In the genomic region with DNA sequence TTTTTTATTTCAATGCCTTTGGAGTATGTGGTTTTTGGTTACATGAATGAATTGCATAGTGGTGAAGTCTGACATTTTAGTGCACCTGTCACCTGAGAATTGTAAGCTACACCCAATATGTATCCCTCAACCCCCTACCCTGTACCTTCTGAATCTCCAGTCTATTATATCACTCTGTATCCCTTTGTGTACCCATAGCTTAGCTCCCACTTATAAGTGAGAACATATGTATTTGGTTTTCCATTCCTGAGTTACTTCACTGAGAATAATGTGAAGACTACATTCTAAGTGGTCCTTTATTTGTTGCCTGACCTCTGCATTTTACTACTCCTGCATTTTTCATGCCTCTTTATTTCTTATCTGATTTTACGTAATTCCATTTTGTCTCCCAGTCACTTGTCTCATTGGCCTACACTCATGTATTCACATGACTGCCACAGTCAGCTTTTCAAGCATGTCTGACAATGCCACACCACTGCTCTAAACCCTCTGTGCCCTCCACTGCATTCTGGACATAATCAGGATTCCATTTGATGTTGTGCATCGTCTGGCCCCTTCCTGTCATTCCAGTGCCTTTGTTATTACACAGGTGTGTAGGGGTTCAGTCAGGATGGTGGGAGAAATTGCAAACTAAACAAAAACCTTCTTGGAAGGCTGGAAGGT, we compare ENCODE assay signal across 25 cellular contexts.
DNase-seq lines count a peak whose midpoint lies in the region; ATAC-seq, FAIRE-seq and TF ChIP-seq lines count a peak whose summit lies in the region.
"Had no signal": no experiment of that assay in that cellular context is flagged by ENCODE, and none has a peak within 500 bp of the region (broad histone marks: within the 10 kb centered on the region; RNA-seq: fewer than 3 reads in every experiment).

No MANE protein-coding gene starts in this region.

- TF ChIP-seq CTCF in SK-N-SH (IDR thresholded peaks at IDR 0.05) (no peak), astrocyte (IDR thresholded peaks at IDR 0.05; ENCODE audit: insufficient read depth, low read depth, low read length) (no peak), upper lobe of right lung (IDR thresholded peaks at IDR 0.05) (no peak), GM13977 (IDR thresholded peaks at IDR 0.05; ENCODE audit: extremely low read depth, insufficient read depth, missing control alignments) (no peak), ascending aorta (IDR thresholded peaks at IDR 0.05) (no peak)

- no peak overlapping the region for H3K27ac ChIP-seq in SK-N-SH (ENCODE audit: low read depth in 2 of 2, low read length in 1 of 2)
- H3K27ac ChIP-seq in astrocyte (ENCODE audit: low read depth, low read length): no peak overlapping the region
- no peak overlapping the region for H3K27ac ChIP-seq in mesenchymal stem cell (ENCODE audit: low read length, poor library complexity, severe bottlenecking)
- no peak overlapping the region for H3K27ac ChIP-seq in upper lobe of right lung
- H3K27ac ChIP-seq in ascending aorta: no peak overlapping the region
- H3K27ac ChIP-seq: brain microvascular endothelial cell, heart left ventricle, parathyroid adenoma, transverse colon had no signal

- 35% methylated on average over 2 of the region's 2 CpGs for WGBS in SK-N-SH (ENCODE audit: low lambda C conversion rate)
- 57% methylated on average over 2 of the region's 2 CpGs for WGBS in mesenchymal stem cell

- no peak overlapping the region for H2BK15ac ChIP-seq in mesenchymal stem cell (ENCODE audit: low read depth, poor library complexity, severe bottlenecking)

- H2AFZ ChIP-seq in SK-N-SH (ENCODE audit: low read depth) (no peak overlapping the region), astrocyte (ENCODE audit: low read depth, low read length) (no peak overlapping the region), mesenchymal stem cell (ENCODE audit: low read depth, low read length) (no peak overlapping the region)
- H2AFZ ChIP-seq: parathyroid adenoma had no signal

- peak overlapping the region; percentile 2 for H3K4me3 Mint-ChIP-seq in astrocyte (ENCODE audit: unreplicated experiment)
- H3K4me3 Mint-ChIP-seq: activated CD4-positive, alpha-beta T cell treated with anti-CD3 and anti-CD28 coated beads for 36 hours; T-helper 17 cell had no signal

- H3K4me2 ChIP-seq in SK-N-SH (no peak overlapping the region), astrocyte (ENCODE audit: low read length) (peak overlapping the region; percentile 10), mesenchymal stem cell (ENCODE audit: low read length, poor library complexity, severe bottlenecking) (no peak overlapping the region)

- no peak overlapping the region for H4K8ac ChIP-seq in mesenchymal stem cell (ENCODE audit: low read length)

- intact Hi-C loops in upper lobe of right lung (cut with DNase I): no loop called here
- intact Hi-C loops in ascending aorta (cut with DNase I): no loop called here

- H3K9ac ChIP-seq in SK-N-SH (no peak overlapping the region), astrocyte (ENCODE audit: low read length) (no peak overlapping the region), mesenchymal stem cell (ENCODE audit: low read length) (peak overlapping the region; percentile 27)
- H3K9ac ChIP-seq: parathyroid adenoma had no signal

- no peak overlapping the region for H4K91ac ChIP-seq in mesenchymal stem cell (ENCODE audit: low read length)

- POLR2A ChIA-PET in SK-N-SH (lab: Yijun Ruan, JAX): no interaction called here

- no peak overlapping the region for H2AK5ac ChIP-seq in mesenchymal stem cell (ENCODE audit: low read length, severe bottlenecking)

- DNase-seq in SK-N-SH (no peak), astrocyte (ENCODE audit: low read depth) (peak; percentile 22), mesenchymal stem cell (no peak), upper lobe of right lung (no peak), GM13977 (ENCODE audit: low spot score) (no peak), ascending aorta (ENCODE audit: low spot score in 2 of 2) (no peak)
- DNase-seq: activated CD4-positive, alpha-beta T cell treated with anti-CD3 and anti-CD28 coated beads for 36 hours; activated naive CD4-positive, alpha-beta T cell; activated T-cell treated with anti-CD3 and anti-CD28 coated beads, Interleukin-2, amount 50 U/mL, for 1 hour; brain microvascular endothelial cell; DND-41; effector memory CD4-positive, alpha-beta T cell; heart left ventricle; left ventricle myocardium superior; mucosa of descending colon; NCI-H187; RPMI8226; stimulated activated CD4-positive, alpha-beta T cell treated with anti-CD3 and anti-CD28 coated beads, Interleukin-15, amount 100 ng/mL, for 24 hours; T-helper 17 cell; transverse colon had no signal

- H4K20me1 ChIP-seq in SK-N-SH (ENCODE audit: insufficient read depth) (no peaks in the 10 kb centered on the region), astrocyte (ENCODE audit: insufficient read depth, low read length) (no peaks in the 10 kb centered on the region)

- H3K9me3 ChIP-seq in SK-N-SH (no peaks in the 10 kb centered on the region), astrocyte (ENCODE audit: insufficient read depth, low read depth, low read length) (no peaks in the 10 kb centered on the region), mesenchymal stem cell (ENCODE audit: control insufficient read depth, low read length) (no peaks in the 10 kb centered on the region), upper lobe of right lung (no peaks in the 10 kb centered on the region), ascending aorta (no peaks in the 10 kb centered on the region)
- H3K9me3 ChIP-seq: heart left ventricle, mucosa of descending colon, transverse colon had no signal

- no peak overlapping the region for H2BK12ac ChIP-seq in mesenchymal stem cell (ENCODE audit: low read length in 2 of 2)

- TF ChIP-seq RAD21 in SK-N-SH (IDR thresholded peaks at IDR 0.05; ENCODE audit: low read length): no peak

- ATAC-seq in SK-N-SH treated with all-trans-retinoic acid at 6 μM for 48 hours (no peak; the same call in 2 of the 3 replicates), upper lobe of right lung (peak; percentile 90), HG03571 (IDR thresholded peaks at IDR 0.05; ENCODE audit: unreplicated experiment) (no peak)
- ATAC-seq: activated CD4-positive, alpha-beta T cell treated with anti-CD3 and anti-CD28 coated beads for 36 hours; heart left ventricle; left ventricle myocardium superior; mucosa of descending colon; sciatic nerve; T-helper 17 cell had no signal

- H3K4me3 ChIP-seq in SK-N-SH (ENCODE audit: low read depth in 2 of 2, low read length in 1 of 2) (no peak overlapping the region), astrocyte (ENCODE audit: insufficient read depth, low read depth, low read length) (no peak overlapping the region), mesenchymal stem cell (ENCODE audit: insufficient read depth in 1 of 2, low read depth in 1 of 2, low read length in 2 of 2) (peak overlapping the region in 1 of 2 experiments; percentile 7), upper lobe of right lung (no peak overlapping the region), ascending aorta (no peak overlapping the region)
- H3K4me3 ChIP-seq: heart left ventricle, mucosa of descending colon, transverse colon had no signal

- TF ChIP-seq EP300 in SK-N-SH (IDR thresholded peaks at IDR 0.05; ENCODE audit: borderline replicate concordance in 1 of 2, low read depth in 1 of 2, low read length in 1 of 2): no peak

- peaks cover 6 to 7% of the 10 kb centered on the region in 2 experiments; a peak in 3 of 4 replicates for H3K4me1 ChIP-seq in SK-N-SH (ENCODE audit: control insufficient read depth in 1 of 2, insufficient read depth in 2 of 2, low read depth in 1 of 2, low read length in 1 of 2)
- no peaks in the 10 kb centered on the region for H3K4me1 ChIP-seq in astrocyte (ENCODE audit: insufficient read depth, low read length)
- H3K4me1 ChIP-seq in mesenchymal stem cell (ENCODE audit: control insufficient read depth, insufficient read depth, low read depth, low read length): peaks cover 1% of the 10 kb centered on the region
- no peaks in the 10 kb centered on the region for H3K4me1 ChIP-seq in upper lobe of right lung
- H3K4me1 ChIP-seq in ascending aorta: no peaks in the 10 kb centered on the region
- H3K4me1 ChIP-seq: heart left ventricle, parathyroid adenoma, transverse colon had no signal

- CTCF ChIA-PET in SK-N-SH (lab: Yijun Ruan, JAX): no interaction called here

- peak overlapping the region; percentile 37 to 54 for H3K18ac ChIP-seq in mesenchymal stem cell (ENCODE audit: low read depth in 1 of 2, low read length in 2 of 2)

- H3K4me1 Mint-ChIP-seq in astrocyte (ENCODE audit: low read depth, unreplicated experiment): peaks cover 61% of the 10 kb centered on the region
- H3K4me1 Mint-ChIP-seq: activated CD4-positive, alpha-beta T cell treated with anti-CD3 and anti-CD28 coated beads for 36 hours; T-helper 17 cell had no signal

- no peaks in the 10 kb centered on the region for H3K27me3 Mint-ChIP-seq in astrocyte (ENCODE audit: low read depth, unreplicated experiment)
- H3K27me3 Mint-ChIP-seq: activated CD4-positive, alpha-beta T cell treated with anti-CD3 and anti-CD28 coated beads for 36 hours; T-helper 17 cell had no signal

- H3K36me3 ChIP-seq in SK-N-SH (replicated peaks in 1 of 2; ENCODE audit: control insufficient read depth in 1 of 2, insufficient read depth in 2 of 2, low read length in 1 of 2): no peaks in the 10 kb centered on the region
- H3K36me3 ChIP-seq in astrocyte (ENCODE audit: insufficient read depth, low read length): no peaks in the 10 kb centered on the region
- no peaks in the 10 kb centered on the region for H3K36me3 ChIP-seq in mesenchymal stem cell (ENCODE audit: control insufficient read depth in 1 of 2, insufficient read depth in 2 of 2, low read depth in 1 of 2, low read length in 2 of 2)
- no peaks in the 10 kb centered on the region for H3K36me3 ChIP-seq in upper lobe of right lung
- no peaks in the 10 kb centered on the region for H3K36me3 ChIP-seq in ascending aorta
- H3K36me3 ChIP-seq: brain microvascular endothelial cell, heart left ventricle, transverse colon had no signal

- no peaks in the 10 kb centered on the region for H3K36me3 Mint-ChIP-seq in astrocyte (ENCODE audit: low read depth, unreplicated experiment)

- no peaks in the 10 kb centered on the region for H3K9me2 ChIP-seq in SK-N-SH

- FAIRE-seq in astrocyte (lab: Jason Lieb, UNC): no peak
- FAIRE-seq: A204.1 had no signal

- no peaks in the 10 kb centered on the region for H3K9me3 Mint-ChIP-seq in astrocyte (ENCODE audit: unreplicated experiment)

- H3K14ac ChIP-seq in mesenchymal stem cell (ENCODE audit: low read length in 2 of 2): no peak overlapping the region

- H3K27ac Mint-ChIP-seq in astrocyte (ENCODE audit: unreplicated experiment): peak overlapping the region; percentile 89
- H3K27ac Mint-ChIP-seq: activated CD4-positive, alpha-beta T cell treated with anti-CD3 and anti-CD28 coated beads for 36 hours; T-helper 17 cell had no signal

- no peaks in the 10 kb centered on the region for H3F3A ChIP-seq in SK-N-SH (replicated peaks; ENCODE audit: insufficient read depth)

- no peak overlapping the region for H2BK5ac ChIP-seq in mesenchymal stem cell (ENCODE audit: low read depth, low read length, poor library complexity, severe bottlenecking)

- H3K23ac ChIP-seq in mesenchymal stem cell (ENCODE audit: low read length in 2 of 2): peak overlapping the region in 1 of 2 experiments; percentile 50

- H3K79me1 ChIP-seq in mesenchymal stem cell (replicated peaks; ENCODE audit: low read length, poor library complexity, severe bottlenecking): no peaks in the 10 kb centered on the region

- H3K4ac ChIP-seq in mesenchymal stem cell (ENCODE audit: low read depth in 1 of 2, low read length in 2 of 2): peak overlapping the region in 1 of 2 experiments; percentile 75

- H3K27me3 ChIP-seq in SK-N-SH (ENCODE audit: insufficient read depth): no peaks in the 10 kb centered on the region
- H3K27me3 ChIP-seq in astrocyte (ENCODE audit: insufficient read depth, low read length): no peaks in the 10 kb centered on the region
- H3K27me3 ChIP-seq in mesenchymal stem cell (ENCODE audit: control insufficient read depth in 1 of 2, insufficient read depth in 1 of 2, low read length in 2 of 2): no peaks in the 10 kb centered on the region
- H3K27me3 ChIP-seq in upper lobe of right lung: no peaks in the 10 kb centered on the region
- no peaks in the 10 kb centered on the region for H3K27me3 ChIP-seq in ascending aorta
- H3K27me3 ChIP-seq: brain microvascular endothelial cell, heart left ventricle, transverse colon had no signal

- no peaks in the 10 kb centered on the region for H3K79me2 ChIP-seq in SK-N-SH (ENCODE audit: insufficient read depth)
- H3K79me2 ChIP-seq in astrocyte (ENCODE audit: insufficient read depth, low read length): no peaks in the 10 kb centered on the region
- H3K79me2 ChIP-seq: parathyroid adenoma had no signal

- in situ Hi-C loops in GM13977 (cut with MboI; ENCODE audit: low pct_unique_long_range_greater_than_20kb, low sequenced_read_pairs, unreplicated experiment): no loop called here

- no peak overlapping the region for H2BK120ac ChIP-seq in mesenchymal stem cell (ENCODE audit: low read depth, low read length)
